15 cellular contexts compared by ENCODE assay signal in the genomic region with DNA sequence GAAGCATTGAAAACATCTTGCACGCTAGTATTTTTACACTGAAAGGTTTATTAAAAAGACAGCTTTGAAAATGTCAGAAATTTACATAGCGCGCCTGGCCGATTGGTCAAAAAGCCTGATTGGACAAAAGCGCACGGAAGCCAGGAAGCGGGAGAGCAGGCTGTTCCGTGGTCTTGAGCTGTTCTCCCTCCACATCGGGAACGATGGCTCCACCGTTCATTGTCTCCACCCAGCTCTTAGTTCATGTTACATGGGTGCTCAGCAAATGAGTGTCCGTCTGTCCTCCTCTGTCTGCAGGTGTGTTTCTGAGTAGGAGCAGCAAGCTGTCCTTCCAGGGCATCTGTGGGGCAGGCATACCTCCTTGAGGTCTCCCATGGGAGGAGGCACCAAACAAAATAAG.
DNase-seq lines count a peak whose midpoint lies in the region; ATAC-seq and TF ChIP-seq lines count a peak whose summit lies in the region.
"Had no signal": no experiment of that assay in that cellular context is flagged by ENCODE, and none has a peak within 500 bp of the region (broad histone marks: within the 10 kb centered on the region; RNA-seq: fewer than 3 reads in every experiment).

No MANE protein-coding gene starts in this region.

- H3K9me3 ChIP-seq in naive thymus-derived CD4-positive, alpha-beta T cell (ENCODE audit: control insufficient read depth in 2 of 3, low read length in 3 of 3), result no peaks in the 10 kb centered on the region

- CTCF ChIA-PET in naive thymus-derived CD4-positive, alpha-beta T cell (lab: Charles Lee), result no interaction called here

- H3K4me1 ChIP-seq in naive thymus-derived CD4-positive, alpha-beta T cell (ENCODE audit: control insufficient read depth in 2 of 2, insufficient read depth in 2 of 2, low read length in 2 of 2), result no peaks in the 10 kb centered on the region

- H3K27ac ChIP-seq in dorsolateral prefrontal cortex (peak overlapping the region; percentile 20 to 95 (median 84)), temporal lobe (ENCODE audit: low read depth, low read length) (peak overlapping the region; percentile 87)
- no peak overlapping the region for H3K27ac ChIP-seq in naive thymus-derived CD4-positive, alpha-beta T cell (ENCODE audit: low read depth, low read length)
- H3K27ac ChIP-seq: C4-2B had no signal

- POLR2A ChIA-PET in naive thymus-derived CD4-positive, alpha-beta T cell (lab: Charles Lee), result no interaction called here

- no peaks in the 10 kb centered on the region for H3K36me3 Mint-ChIP-seq in nephron (ENCODE audit: low read depth)
- no peaks in the 10 kb centered on the region for H3K36me3 Mint-ChIP-seq in naive thymus-derived CD4-positive, alpha-beta T cell

- H3K4me3 ChIP-seq in dorsolateral prefrontal cortex, result peak overlapping the region in 40 of 59 donors; percentile 0 to 53 (median 26)
- no peak overlapping the region for H3K4me3 ChIP-seq in naive thymus-derived CD4-positive, alpha-beta T cell (ENCODE audit: low read length)

- peaks cover 2% of the 10 kb centered on the region for H3K9me3 Mint-ChIP-seq in nephron
- H3K9me3 Mint-ChIP-seq in naive thymus-derived CD4-positive, alpha-beta T cell, result no peaks in the 10 kb centered on the region

- TF ChIP-seq CTCF in dorsolateral prefrontal cortex (IDR thresholded peaks at IDR 0.05 in 54 of 56, conservative IDR thresholded peaks at IDR 0.05 in 2 of 56; ENCODE audit: low read depth in 1 of 56, partially characterized antibody in 56 of 56) (no peak), nephron (IDR thresholded peaks at IDR 0.05; ENCODE audit: unreplicated experiment in 3 of 3) (no peak)

- H3K27me3 Mint-ChIP-seq in nephron (ENCODE audit: low read depth), result peaks cover 4% of the 10 kb centered on the region
- H3K27me3 Mint-ChIP-seq in naive thymus-derived CD4-positive, alpha-beta T cell, result peaks cover 0 to 34% (median 6%) of the 10 kb centered on the region in 5 donors

- DNase-seq in NCI-H1092 treated with DMSO at 0.1 percent for 48 hours (lab: John Stamatoyannopoulos, UW) (peak; percentile 92), dorsolateral prefrontal cortex (no peak), NCI-H510A treated with DMSO at 0.1 percent for 48 hours (lab: John Stamatoyannopoulos, UW) (no peak)
- DNase-seq in naive thymus-derived CD4-positive, alpha-beta T cell, result no peak
- DNase-seq: H9, IMR-90, NCI-H1105, NCI-H2227 treated with DMSO at 0.1 percent for 48 hours, NCI-H524, NCI-H82, SHP77 had no signal

- no peak for ATAC-seq in naive thymus-derived CD4-positive, alpha-beta T cell
- no peak for ATAC-seq in GM18520 (IDR thresholded peaks at IDR 0.05; ENCODE audit: unreplicated experiment)

- H3K27ac Mint-ChIP-seq in nephron, result peak overlapping the region in 2 of 3 experiments; percentile 20
- no peak overlapping the region for H3K27ac Mint-ChIP-seq in naive thymus-derived CD4-positive, alpha-beta T cell

- intact Hi-C loops in dorsolateral prefrontal cortex (cut with DNase I), result loop anchor here (2.0 to 10.0 kb wide), 3 partner anchors 30 to 65 kb away; a partner anchor contains a TSS
- intact Hi-C loops in naive thymus-derived CD4-positive, alpha-beta T cell (cut with micrococcal nuclease), result no loop called here

- no peaks in the 10 kb centered on the region for H3K36me3 ChIP-seq in naive thymus-derived CD4-positive, alpha-beta T cell (ENCODE audit: control insufficient read depth in 2 of 3, insufficient read depth in 3 of 3, low read length in 3 of 3)

- peaks cover 0 to 5% (median 0%) of the 10 kb centered on the region in 45 donors for H3K27me3 ChIP-seq in dorsolateral prefrontal cortex
- no peaks in the 10 kb centered on the region for H3K27me3 ChIP-seq in naive thymus-derived CD4-positive, alpha-beta T cell (ENCODE audit: control insufficient read depth in 2 of 2, insufficient read depth in 2 of 2, low read length in 2 of 2)

- peaks cover 7% of the 10 kb centered on the region for H3K4me1 Mint-ChIP-seq in nephron
- no peaks in the 10 kb centered on the region for H3K4me1 Mint-ChIP-seq in naive thymus-derived CD4-positive, alpha-beta T cell
- H3K4me1 Mint-ChIP-seq: H9 had no signal

- H3K4me3 Mint-ChIP-seq in nephron, result no peak overlapping the region
- H3K4me3 Mint-ChIP-seq in naive thymus-derived CD4-positive, alpha-beta T cell, result no peak overlapping the region
- H3K4me3 Mint-ChIP-seq: H9 had no signal

Comparison
In these comparisons a context has a peak if more than half of its experiments do, and no peak if none do; other contexts are left out.
1. H3K27ac Mint-ChIP-seq: peak in nephron (2 of 3); none in naive thymus-derived CD4-positive, alpha-beta T cell (0 of 9).
2. intact Hi-C loops: an anchor here in dorsolateral prefrontal cortex (2.0 to 10.0 kb wide); none called in naive thymus-derived CD4-positive, alpha-beta T cell.